ENCODE assay signal across 8 cellular contexts in the genomic region with DNA sequence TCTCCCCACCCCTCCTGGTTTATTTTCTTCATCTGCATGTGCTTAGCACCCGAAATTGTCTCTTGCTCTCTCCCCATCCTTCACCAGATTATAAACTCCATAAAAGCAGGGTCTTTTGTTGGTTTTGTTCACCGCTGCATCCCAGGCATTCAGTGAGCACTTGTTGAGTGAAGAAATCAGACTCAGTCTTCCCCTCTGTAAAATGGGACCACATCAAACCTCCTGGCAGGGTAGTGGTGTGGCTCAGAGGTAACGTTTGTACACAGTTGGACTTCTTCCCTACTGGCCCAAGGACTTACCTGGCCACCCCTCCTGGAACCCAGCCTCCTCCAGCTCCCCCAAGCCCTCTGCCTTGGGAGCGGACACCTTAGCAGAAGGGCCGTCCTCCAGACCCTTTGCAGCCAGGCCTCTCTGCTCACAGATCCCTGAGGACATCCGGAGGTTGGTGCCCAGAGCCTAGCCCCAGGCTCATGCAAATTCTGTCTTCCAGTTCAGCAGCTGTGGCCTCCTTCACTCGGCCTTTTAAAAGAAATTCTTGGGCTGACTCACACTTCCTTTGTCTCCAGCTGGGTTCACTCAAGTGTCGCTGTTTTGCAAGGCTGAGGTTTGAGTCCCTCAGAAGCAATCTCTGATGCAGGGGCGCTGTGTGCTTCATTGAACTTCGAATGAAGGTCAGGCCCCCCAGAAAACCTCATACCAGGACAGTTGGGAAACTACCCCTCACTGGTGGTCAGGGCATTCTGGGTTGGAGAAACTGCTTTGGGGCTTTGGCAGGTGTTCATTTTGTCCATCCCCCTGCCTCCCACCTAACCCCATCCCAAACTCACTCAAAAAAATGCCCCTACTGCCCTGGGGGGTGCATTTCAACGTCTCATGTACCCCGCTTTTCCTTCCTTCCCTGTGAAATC. TPM values are rescaled to one million over a fixed set of nuclear protein-coding genes. Genes with fewer than 3 reads are reported as not detected.
DNase-seq lines count a peak whose midpoint lies in the region; ATAC-seq, FAIRE-seq and TF ChIP-seq lines count a peak whose summit lies in the region.

No MANE protein-coding gene starts in this region.

- no peaks in the 10 kb centered on the region for H3K36me3 ChIP-seq in HepG2 (replicated peaks in 1 of 2; ENCODE audit: control insufficient read depth in 1 of 2, insufficient read depth in 2 of 2, low read length in 2 of 2)

- H3K27me3 ChIP-seq in HepG2 (ENCODE audit: control insufficient read depth in 1 of 2, insufficient read depth in 2 of 2, low read length in 2 of 2), result no peaks in the 10 kb centered on the region

- H4K20me1 ChIP-seq in HepG2 (ENCODE audit: insufficient read depth, low read length), result no peaks in the 10 kb centered on the region

- intact Hi-C loops in HepG2 (cut with micrococcal nuclease; ENCODE audit: unreplicated experiment), result no loop called here

- CTCF ChIA-PET in HepG2 (lab: Yijun Ruan, JAX; ENCODE audit: low intra/inter-chr PET ratio, low total read pairs), result no interaction called here

- no peaks in the 10 kb centered on the region for H3K9me3 ChIP-seq in HepG2 (ENCODE audit: low read length)

- WGBS in HepG2 (ENCODE audit: low lambda C conversion rate), result 37% methylated on average over 12 of the region's 12 CpGs

- peak; percentile 98 for DNase-seq in ELF-1 (ENCODE audit: low read depth, low spot score)
- peak; percentile 59 for DNase-seq in HS-27A (ENCODE audit: low read depth)
- peak; percentile 14 for DNase-seq in T-helper 9 cell
- peak; percentile 22 for DNase-seq in central memory CD4-positive, alpha-beta T cell
- DNase-seq in HepG2 (ENCODE audit: low spot score), result no peak
- DNase-seq in stimulated activated CD8-positive, alpha-beta memory T cell treated with anti-CD3 and anti-CD28 coated beads, Interleukin-4, amount 100 ng/mL, for 48 hours, result peak; percentile 68
- DNase-seq in NCI-H2196 (lab: John Stamatoyannopoulos, UW; ENCODE audit: unreplicated experiment), result no peak

- POLR2A ChIA-PET in HepG2 (lab: Yijun Ruan, JAX), result interaction anchor here (1.4 kb wide), 1 partner anchor 72 kb away, joined by 4 read pairs; a partner anchor contains a TSS

- TF ChIP-seq CTCF in HepG2 (CRISPR knock-in tag; IDR thresholded peaks at IDR 0.05), result no peak

- no peak for TF ChIP-seq EP300 in HepG2 (IDR thresholded peaks at IDR 0.05; ENCODE audit: low read depth in 2 of 2, low read length in 2 of 2)
- no peak for TF ChIP-seq EP300 in HepG2 (CRISPR knock-in tag; IDR thresholded peaks at IDR 0.05; ENCODE audit: borderline replicate concordance)

- BruUV-seq in HepG2 (replicated peaks; lab: Mats Ljungman, UMichigan), result no TSS peak

- H3K4me3 ChIP-seq in HepG2 (replicated peaks in 1 of 3; ENCODE audit: insufficient read depth in 1 of 3, low read depth in 2 of 3, low read length in 3 of 3), result peak overlapping the region in 1 of 3 experiments; percentile 6; a peak in 2 of 6 replicates

- in situ Hi-C loops in HepG2 (cut with HindIII; ENCODE audit: extremely low pct_ligation_motif_present, low pct_unique_long_range_greater_than_20kb), result no loop called here

- no peak for TF ChIP-seq POLR2A in HepG2 (IDR thresholded peaks at IDR 0.05; ENCODE audit: insufficient read depth in 1 of 2, low read depth in 2 of 2, low read length in 2 of 2)

- peaks cover 65% of the 10 kb centered on the region for H3K4me1 ChIP-seq in HepG2 (ENCODE audit: insufficient read depth, low read length)

- no peaks in the 10 kb centered on the region for H3K79me2 ChIP-seq in HepG2 (ENCODE audit: insufficient read depth, low read length)

- H3K4me2 ChIP-seq in HepG2 (ENCODE audit: low read depth, low read length), result peak overlapping the region; percentile 60

- no peak overlapping the region for H3K27ac ChIP-seq in HepG2 (ENCODE audit: extremely low read length, insufficient read depth, low read length)

- no peak overlapping the region for H3K9ac ChIP-seq in HepG2 (ENCODE audit: insufficient read depth, low read depth, low read length)

- peak; percentile 73 for ATAC-seq in GM21423 (IDR thresholded peaks at IDR 0.05; ENCODE audit: unreplicated experiment)
- no peak for ATAC-seq in HepG2

- TF ChIP-seq RAD21 in HepG2 (CRISPR knock-in tag; IDR thresholded peaks at IDR 0.05), result no peak

- no peak overlapping the region for H2AFZ ChIP-seq in HepG2 (ENCODE audit: low read length)

- FAIRE-seq in HepG2 (lab: Jason Lieb, UNC), result peak; percentile 26

RNA-seq across cellular contexts. Expression of a gene that starts 16.8 kb away (rescaled TPM):
- 55.7 and 65.3 TPM in 2 replicates for total RNA-seq in HepG2 (2016; rRNA removed; fragmentation: Illumina TruSeq; extraction: Trizol)
- 8.6 and 11.0 TPM in 2 replicates for total RNA-seq in HepG2 (2016; cell fraction: cytosol; rRNA removed; fragmentation: Illumina TruSeq; extraction: Trizol; ENCODE audit: low read depth)
- total RNA-seq in HepG2 (2016; cell fraction: insoluble cytoplasmic fraction; rRNA removed; fragmentation: Illumina TruSeq; extraction: Trizol), result 51.5 and 55.7 TPM in 2 replicates
- 28.4 and 29.3 TPM in 2 replicates for total RNA-seq in HepG2 (2016; cell fraction: membrane; rRNA removed; fragmentation: Illumina TruSeq; extraction: Trizol)
- total RNA-seq in HepG2 (2016; cell fraction: nucleus; rRNA removed; fragmentation: Illumina TruSeq; extraction: Trizol), result 23.6 and 25.7 TPM in 2 replicates
- 15.3 and 24.5 TPM in 2 replicates for polyA plus RNA-seq in HepG2 (2011; rRNA removed)
- 18.8 and 22.1 TPM in 2 replicates for polyA plus RNA-seq in HepG2 (2011; cell fraction: cytosol; rRNA removed)
- polyA plus RNA-seq in HepG2 (2011; cell fraction: nucleus; rRNA removed), result 10.4 and 11.9 TPM in 2 replicates
- 19.5 and 50.3 TPM in 2 replicates for polyA plus RNA-seq in HepG2 (2012)
- 10.8 and 11.1 TPM in 2 replicates for polyA plus RNA-seq in HepG2 (2016; cell fraction: cytosol; fragmentation: Illumina TruSeq; extraction: Trizol; ENCODE audit: low read depth)
- 90.6 and 102 TPM in 2 replicates for polyA plus RNA-seq in HepG2 (2016; cell fraction: insoluble cytoplasmic fraction; fragmentation: Illumina TruSeq; extraction: Trizol; ENCODE audit: low read depth)
- 27.3 and 29.2 TPM in 2 replicates for polyA plus RNA-seq in HepG2 (2016; cell fraction: membrane; fragmentation: Illumina TruSeq; extraction: Trizol; ENCODE audit: low read depth)
- 54.0 and 54.7 TPM in 2 replicates for polyA plus RNA-seq in HepG2 (2016; cell fraction: nucleus; fragmentation: Illumina TruSeq; extraction: Trizol; ENCODE audit: insufficient read depth, low read depth)
- polyA minus RNA-seq in HepG2 (2011; rRNA and poly(A)+ RNA removed; ENCODE audit: low replicate concordance), result 9.1 and 22.0 TPM in 2 replicates
- polyA minus RNA-seq in HepG2 (2011; cell fraction: cytosol; rRNA and poly(A)+ RNA removed), result 12.6 and 15.4 TPM in 2 replicates
- polyA minus RNA-seq in HepG2 (2011; cell fraction: nucleus; rRNA and poly(A)+ RNA removed), result 8.4 and 8.7 TPM in 2 replicates

RNA-seq across cellular contexts. Expression of a gene that starts 47.3 kb away (rescaled TPM):
- total RNA-seq in HepG2 (2016; rRNA removed; fragmentation: Illumina TruSeq; extraction: Trizol), result not detected in 2 replicates
- total RNA-seq in HepG2 (2016; cell fraction: cytosol; rRNA removed; fragmentation: Illumina TruSeq; extraction: Trizol; ENCODE audit: low read depth), result not detected in 2 replicates
- total RNA-seq in HepG2 (2016; cell fraction: insoluble cytoplasmic fraction; rRNA removed; fragmentation: Illumina TruSeq; extraction: Trizol), result not detected in 2 replicates
- not detected in 2 replicates for total RNA-seq in HepG2 (2016; cell fraction: membrane; rRNA removed; fragmentation: Illumina TruSeq; extraction: Trizol)
- total RNA-seq in HepG2 (2016; cell fraction: nucleus; rRNA removed; fragmentation: Illumina TruSeq; extraction: Trizol), result not detected in 2 replicates
- polyA plus RNA-seq in HepG2 (2011; rRNA removed), result not detected in 2 replicates
- polyA plus RNA-seq in HepG2 (2011; cell fraction: cytosol; rRNA removed), result 0.44 TPM in 1 of 2 replicates, not detected in the other
- polyA plus RNA-seq in HepG2 (2011; cell fraction: nucleus; rRNA removed), result not detected in 2 replicates
- not detected in 2 replicates for polyA plus RNA-seq in HepG2 (2012)
- polyA plus RNA-seq in HepG2 (2016; cell fraction: cytosol; fragmentation: Illumina TruSeq; extraction: Trizol; ENCODE audit: low read depth), result not detected in 2 replicates
- not detected in 2 replicates for polyA plus RNA-seq in HepG2 (2016; cell fraction: insoluble cytoplasmic fraction; fragmentation: Illumina TruSeq; extraction: Trizol; ENCODE audit: low read depth)
- not detected in 2 replicates for polyA plus RNA-seq in HepG2 (2016; cell fraction: membrane; fragmentation: Illumina TruSeq; extraction: Trizol; ENCODE audit: low read depth)
- polyA plus RNA-seq in HepG2 (2016; cell fraction: nucleus; fragmentation: Illumina TruSeq; extraction: Trizol; ENCODE audit: insufficient read depth, low read depth), result not detected in 2 replicates
- not detected in 2 replicates for polyA minus RNA-seq in HepG2 (2011; rRNA and poly(A)+ RNA removed; ENCODE audit: low replicate concordance)
- polyA minus RNA-seq in HepG2 (2011; cell fraction: cytosol; rRNA and poly(A)+ RNA removed), result not detected in 2 replicates
- polyA minus RNA-seq in HepG2 (2011; cell fraction: nucleus; rRNA and poly(A)+ RNA removed), result not detected in 2 replicates

RNA-seq across cellular contexts. Expression of a gene that starts 52.1 kb away (rescaled TPM):
- not detected in 2 replicates for total RNA-seq in HepG2 (2016; rRNA removed; fragmentation: Illumina TruSeq; extraction: Trizol)
- total RNA-seq in HepG2 (2016; cell fraction: cytosol; rRNA removed; fragmentation: Illumina TruSeq; extraction: Trizol; ENCODE audit: low read depth), result 0.61 TPM in 1 of 2 replicates, not detected in the other
- not detected in 2 replicates for total RNA-seq in HepG2 (2016; cell fraction: insoluble cytoplasmic fraction; rRNA removed; fragmentation: Illumina TruSeq; extraction: Trizol)
- 0.28 and 0.52 TPM in 2 replicates for total RNA-seq in HepG2 (2016; cell fraction: membrane; rRNA removed; fragmentation: Illumina TruSeq; extraction: Trizol)
- total RNA-seq in HepG2 (2016; cell fraction: nucleus; rRNA removed; fragmentation: Illumina TruSeq; extraction: Trizol), result not detected in 2 replicates
- 0.54 TPM in 1 of 2 replicates, not detected in the other for polyA plus RNA-seq in HepG2 (2011; rRNA removed)
- polyA plus RNA-seq in HepG2 (2011; cell fraction: cytosol; rRNA removed), result 0.19 and 0.26 TPM in 2 replicates
- not detected in 2 replicates for polyA plus RNA-seq in HepG2 (2011; cell fraction: nucleus; rRNA removed)
- not detected in 2 replicates for polyA plus RNA-seq in HepG2 (2012)
- 1.6 and 2.0 TPM in 2 replicates for polyA plus RNA-seq in HepG2 (2016; cell fraction: cytosol; fragmentation: Illumina TruSeq; extraction: Trizol; ENCODE audit: low read depth)
- 0.56 TPM in 1 of 2 replicates, not detected in the other for polyA plus RNA-seq in HepG2 (2016; cell fraction: insoluble cytoplasmic fraction; fragmentation: Illumina TruSeq; extraction: Trizol; ENCODE audit: low read depth)
- 0.55 and 0.73 TPM in 2 replicates for polyA plus RNA-seq in HepG2 (2016; cell fraction: membrane; fragmentation: Illumina TruSeq; extraction: Trizol; ENCODE audit: low read depth)
- not detected in 2 replicates for polyA plus RNA-seq in HepG2 (2016; cell fraction: nucleus; fragmentation: Illumina TruSeq; extraction: Trizol; ENCODE audit: insufficient read depth, low read depth)
- not detected in 2 replicates for polyA minus RNA-seq in HepG2 (2011; rRNA and poly(A)+ RNA removed; ENCODE audit: low replicate concordance)
- polyA minus RNA-seq in HepG2 (2011; cell fraction: cytosol; rRNA and poly(A)+ RNA removed), result not detected in 2 replicates
- not detected in 2 replicates for polyA minus RNA-seq in HepG2 (2011; cell fraction: nucleus; rRNA and poly(A)+ RNA removed)

RNA-seq across cellular contexts. Expression of a gene that starts 55.0 kb away (rescaled TPM):
- not detected in 2 replicates for total RNA-seq in HepG2 (2016; rRNA removed; fragmentation: Illumina TruSeq; extraction: Trizol)
- not detected in 2 replicates for total RNA-seq in HepG2 (2016; cell fraction: cytosol; rRNA removed; fragmentation: Illumina TruSeq; extraction: Trizol; ENCODE audit: low read depth)
- total RNA-seq in HepG2 (2016; cell fraction: insoluble cytoplasmic fraction; rRNA removed; fragmentation: Illumina TruSeq; extraction: Trizol), result not detected in 2 replicates
- total RNA-seq in HepG2 (2016; cell fraction: membrane; rRNA removed; fragmentation: Illumina TruSeq; extraction: Trizol), result not detected in 2 replicates
- total RNA-seq in HepG2 (2016; cell fraction: nucleus; rRNA removed; fragmentation: Illumina TruSeq; extraction: Trizol), result not detected in 2 replicates
- polyA plus RNA-seq in HepG2 (2011; rRNA removed), result not detected in 2 replicates
- not detected in 2 replicates for polyA plus RNA-seq in HepG2 (2011; cell fraction: cytosol; rRNA removed)
- not detected in 2 replicates for polyA plus RNA-seq in HepG2 (2011; cell fraction: nucleus; rRNA removed)
- polyA plus RNA-seq in HepG2 (2012), result not detected in 2 replicates
- not detected in 2 replicates for polyA plus RNA-seq in HepG2 (2016; cell fraction: cytosol; fragmentation: Illumina TruSeq; extraction: Trizol; ENCODE audit: low read depth)
- polyA plus RNA-seq in HepG2 (2016; cell fraction: insoluble cytoplasmic fraction; fragmentation: Illumina TruSeq; extraction: Trizol; ENCODE audit: low read depth), result not detected in 2 replicates
- polyA plus RNA-seq in HepG2 (2016; cell fraction: membrane; fragmentation: Illumina TruSeq; extraction: Trizol; ENCODE audit: low read depth), result not detected in 2 replicates
- polyA plus RNA-seq in HepG2 (2016; cell fraction: nucleus; fragmentation: Illumina TruSeq; extraction: Trizol; ENCODE audit: insufficient read depth, low read depth), result not detected in 2 replicates
- polyA minus RNA-seq in HepG2 (2011; rRNA and poly(A)+ RNA removed; ENCODE audit: low replicate concordance), result not detected in 2 replicates
- not detected in 2 replicates for polyA minus RNA-seq in HepG2 (2011; cell fraction: cytosol; rRNA and poly(A)+ RNA removed)
- 2.8 TPM in 1 of 2 replicates, not detected in the other for polyA minus RNA-seq in HepG2 (2011; cell fraction: nucleus; rRNA and poly(A)+ RNA removed)

RNA-seq across cellular contexts. Expression of a gene that starts 59.3 kb away (rescaled TPM):
- not detected in 2 replicates for total RNA-seq in HepG2 (2016; rRNA removed; fragmentation: Illumina TruSeq; extraction: Trizol)
- not detected in 2 replicates for total RNA-seq in HepG2 (2016; cell fraction: cytosol; rRNA removed; fragmentation: Illumina TruSeq; extraction: Trizol; ENCODE audit: low read depth)
- not detected in 2 replicates for total RNA-seq in HepG2 (2016; cell fraction: insoluble cytoplasmic fraction; rRNA removed; fragmentation: Illumina TruSeq; extraction: Trizol)
- not detected in 2 replicates for total RNA-seq in HepG2 (2016; cell fraction: membrane; rRNA removed; fragmentation: Illumina TruSeq; extraction: Trizol)
- not detected in 2 replicates for total RNA-seq in HepG2 (2016; cell fraction: nucleus; rRNA removed; fragmentation: Illumina TruSeq; extraction: Trizol)
- not detected in 2 replicates for polyA plus RNA-seq in HepG2 (2011; rRNA removed)
- not detected in 2 replicates for polyA plus RNA-seq in HepG2 (2011; cell fraction: cytosol; rRNA removed)
- not detected in 2 replicates for polyA plus RNA-seq in HepG2 (2011; cell fraction: nucleus; rRNA removed)
- polyA plus RNA-seq in HepG2 (2012), result not detected in 2 replicates
- polyA plus RNA-seq in HepG2 (2016; cell fraction: cytosol; fragmentation: Illumina TruSeq; extraction: Trizol; ENCODE audit: low read depth), result not detected in 2 replicates
- not detected in 2 replicates for polyA plus RNA-seq in HepG2 (2016; cell fraction: insoluble cytoplasmic fraction; fragmentation: Illumina TruSeq; extraction: Trizol; ENCODE audit: low read depth)
- not detected in 2 replicates for polyA plus RNA-seq in HepG2 (2016; cell fraction: membrane; fragmentation: Illumina TruSeq; extraction: Trizol; ENCODE audit: low read depth)
- polyA plus RNA-seq in HepG2 (2016; cell fraction: nucleus; fragmentation: Illumina TruSeq; extraction: Trizol; ENCODE audit: insufficient read depth, low read depth), result not detected in 2 replicates
- polyA minus RNA-seq in HepG2 (2011; rRNA and poly(A)+ RNA removed; ENCODE audit: low replicate concordance), result not detected in 2 replicates
- not detected in 2 replicates for polyA minus RNA-seq in HepG2 (2011; cell fraction: cytosol; rRNA and poly(A)+ RNA removed)
- not detected in 2 replicates for polyA minus RNA-seq in HepG2 (2011; cell fraction: nucleus; rRNA and poly(A)+ RNA removed)

Comparison
In these comparisons a context has a peak if more than half of its experiments do, and no peak if none do; other contexts are left out.
1. DNase-seq: peak in ELF-1 (single experiment), HS-27A (single experiment), T-helper 9 cell (single experiment), central memory CD4-positive, alpha-beta T cell (single experiment) and stimulated activated CD8-positive, alpha-beta memory T cell treated with anti-CD3 and anti-CD28 coated beads, Interleukin-4, amount 100 ng/mL, for 48 hours (single experiment); none in HepG2 (single experiment) and NCI-H2196 (single experiment).